ENCODE assay signal across 1 cellular context in the genomic region with DNA sequence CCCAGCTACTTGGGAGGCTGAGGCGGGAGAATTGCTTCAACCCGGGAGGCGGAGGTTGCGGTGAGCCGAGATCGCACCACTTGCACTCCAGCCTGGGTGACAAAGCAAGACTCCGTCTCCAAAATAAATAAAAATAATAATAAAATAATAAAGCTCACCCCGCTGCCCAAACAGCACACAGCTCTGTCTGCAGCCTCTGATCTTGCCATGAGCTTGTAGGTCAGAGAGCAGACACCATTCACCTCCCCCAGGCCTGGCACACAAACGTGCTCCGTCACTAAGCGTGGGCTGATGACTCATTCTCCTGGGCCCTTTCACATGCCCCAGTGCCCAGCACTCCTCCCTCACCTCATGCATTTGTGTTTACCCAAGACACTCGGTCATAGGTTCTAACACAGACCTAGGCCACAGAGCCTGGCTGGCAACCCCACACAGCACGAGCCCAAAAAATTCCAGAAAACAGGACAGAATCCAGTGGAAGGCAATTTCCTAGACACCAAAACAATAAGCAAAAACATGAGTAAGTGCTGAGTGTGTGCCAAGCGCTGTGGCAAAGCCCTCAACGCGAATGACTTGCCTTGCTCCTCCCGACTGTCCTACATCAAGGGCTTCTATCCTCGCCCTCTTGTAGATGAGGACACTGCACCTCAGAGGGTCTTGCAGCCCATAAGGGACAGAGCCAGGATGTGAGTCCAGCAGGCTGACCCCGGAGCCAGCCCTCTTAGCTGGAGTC.
TF ChIP-seq lines count a peak whose summit lies in the region.

No MANE protein-coding gene starts in this region.

TF ChIP-seq in HepG2, 621 proteins besides CTCF, POLR2A, EP300 and RAD21 (continued from another document and continues in another):
- 0 out of 2 replicates have a peak, but pooled peaks have one; percentile 34 for TF ChIP-seq GZF1 (CRISPR knock-in tag; IDR thresholded peaks at IDR 0.05)
- no peak for TF ChIP-seq ZNF10 (CRISPR knock-in tag; IDR thresholded peaks at IDR 0.05; ENCODE audit: borderline replicate concordance, low read depth)
- TF ChIP-seq RXRA (CRISPR knock-in tag; IDR thresholded peaks at IDR 0.05) = peak; percentile 97
- no peak for TF ChIP-seq ATM (IDR thresholded peaks at IDR 0.05; ENCODE audit: borderline replicate concordance)
- TF ChIP-seq TEAD2 (CRISPR knock-in tag; IDR thresholded peaks at IDR 0.05) = no peak
- TF ChIP-seq, protein P1, sequence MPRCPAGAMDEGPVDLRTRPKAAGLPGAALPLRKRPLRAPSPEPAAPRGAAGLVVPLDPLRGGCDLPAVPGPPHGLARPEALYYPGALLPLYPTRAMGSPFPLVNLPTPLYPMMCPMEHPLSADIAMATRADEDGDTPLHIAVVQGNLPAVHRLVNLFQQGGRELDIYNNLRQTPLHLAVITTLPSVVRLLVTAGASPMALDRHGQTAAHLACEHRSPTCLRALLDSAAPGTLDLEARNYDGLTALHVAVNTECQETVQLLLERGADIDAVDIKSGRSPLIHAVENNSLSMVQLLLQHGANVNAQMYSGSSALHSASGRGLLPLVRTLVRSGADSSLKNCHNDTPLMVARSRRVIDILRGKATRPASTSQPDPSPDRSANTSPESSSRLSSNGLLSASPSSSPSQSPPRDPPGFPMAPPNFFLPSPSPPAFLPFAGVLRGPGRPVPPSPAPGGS (CRISPR knock-in tag; IDR thresholded peaks at IDR 0.05) = no peak; the same call in 1 of the 2 replicates
- TF ChIP-seq, protein P2, sequence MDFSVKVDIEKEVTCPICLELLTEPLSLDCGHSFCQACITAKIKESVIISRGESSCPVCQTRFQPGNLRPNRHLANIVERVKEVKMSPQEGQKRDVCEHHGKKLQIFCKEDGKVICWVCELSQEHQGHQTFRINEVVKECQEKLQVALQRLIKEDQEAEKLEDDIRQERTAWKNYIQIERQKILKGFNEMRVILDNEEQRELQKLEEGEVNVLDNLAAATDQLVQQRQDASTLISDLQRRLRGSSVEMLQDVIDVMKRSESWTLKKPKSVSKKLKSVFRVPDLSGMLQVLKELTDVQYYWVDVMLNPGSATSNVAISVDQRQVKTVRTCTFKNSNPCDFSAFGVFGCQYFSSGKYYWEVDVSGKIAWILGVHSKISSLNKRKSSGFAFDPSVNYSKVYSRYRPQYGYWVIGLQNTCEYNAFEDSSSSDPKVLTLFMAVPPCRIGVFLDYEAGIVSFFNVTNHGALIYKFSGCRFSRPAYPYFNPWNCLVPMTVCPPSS (IDR thresholded peaks at IDR 0.05) = no peak
- peak; percentile 88 for TF ChIP-seq HDAC1 (CRISPR knock-in tag; IDR thresholded peaks at IDR 0.05)
- peak; percentile 79; the same call in 1 of the 2 replicates for TF ChIP-seq KAT8 (CRISPR knock-in tag; IDR thresholded peaks at IDR 0.05)
- TF ChIP-seq RERE (CRISPR knock-in tag; IDR thresholded peaks at IDR 0.05; ENCODE audit: low read depth) = peak; percentile 67; the same call in 1 of the 2 replicates
- TF ChIP-seq, protein P3, sequence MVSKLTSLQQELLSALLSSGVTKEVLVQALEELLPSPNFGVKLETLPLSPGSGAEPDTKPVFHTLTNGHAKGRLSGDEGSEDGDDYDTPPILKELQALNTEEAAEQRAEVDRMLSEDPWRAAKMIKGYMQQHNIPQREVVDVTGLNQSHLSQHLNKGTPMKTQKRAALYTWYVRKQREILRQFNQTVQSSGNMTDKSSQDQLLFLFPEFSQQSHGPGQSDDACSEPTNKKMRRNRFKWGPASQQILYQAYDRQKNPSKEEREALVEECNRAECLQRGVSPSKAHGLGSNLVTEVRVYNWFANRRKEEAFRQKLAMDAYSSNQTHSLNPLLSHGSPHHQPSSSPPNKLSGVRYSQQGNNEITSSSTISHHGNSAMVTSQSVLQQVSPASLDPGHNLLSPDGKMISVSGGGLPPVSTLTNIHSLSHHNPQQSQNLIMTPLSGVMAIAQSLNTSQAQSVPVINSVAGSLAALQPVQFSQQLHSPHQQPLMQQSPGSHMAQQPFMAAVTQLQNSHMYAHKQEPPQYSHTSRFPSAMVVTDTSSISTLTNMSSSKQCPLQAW (CRISPR knock-in tag; IDR thresholded peaks at IDR 0.05) = peak; percentile 92
- TF ChIP-seq HOXA9 (CRISPR knock-in tag; IDR thresholded peaks at IDR 0.05; ENCODE audit: borderline replicate concordance) = no peak
- no peak for TF ChIP-seq ZNF576 (CRISPR knock-in tag; IDR thresholded peaks at IDR 0.05)
- TF ChIP-seq, protein P4, sequence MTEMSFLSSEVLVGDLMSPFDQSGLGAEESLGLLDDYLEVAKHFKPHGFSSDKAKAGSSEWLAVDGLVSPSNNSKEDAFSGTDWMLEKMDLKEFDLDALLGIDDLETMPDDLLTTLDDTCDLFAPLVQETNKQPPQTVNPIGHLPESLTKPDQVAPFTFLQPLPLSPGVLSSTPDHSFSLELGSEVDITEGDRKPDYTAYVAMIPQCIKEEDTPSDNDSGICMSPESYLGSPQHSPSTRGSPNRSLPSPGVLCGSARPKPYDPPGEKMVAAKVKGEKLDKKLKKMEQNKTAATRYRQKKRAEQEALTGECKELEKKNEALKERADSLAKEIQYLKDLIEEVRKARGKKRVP (CRISPR knock-in tag; IDR thresholded peaks at IDR 0.05) = 0 out of 4 replicates have a peak, but pooled peaks of 1 of the 2 experiments have one; percentile 43
- TF ChIP-seq, protein P5, sequence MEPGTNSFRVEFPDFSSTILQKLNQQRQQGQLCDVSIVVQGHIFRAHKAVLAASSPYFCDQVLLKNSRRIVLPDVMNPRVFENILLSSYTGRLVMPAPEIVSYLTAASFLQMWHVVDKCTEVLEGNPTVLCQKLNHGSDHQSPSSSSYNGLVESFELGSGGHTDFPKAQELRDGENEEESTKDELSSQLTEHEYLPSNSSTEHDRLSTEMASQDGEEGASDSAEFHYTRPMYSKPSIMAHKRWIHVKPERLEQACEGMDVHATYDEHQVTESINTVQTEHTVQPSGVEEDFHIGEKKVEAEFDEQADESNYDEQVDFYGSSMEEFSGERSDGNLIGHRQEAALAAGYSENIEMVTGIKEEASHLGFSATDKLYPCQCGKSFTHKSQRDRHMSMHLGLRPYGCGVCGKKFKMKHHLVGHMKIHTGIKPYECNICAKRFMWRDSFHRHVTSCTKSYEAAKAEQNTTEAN (CRISPR knock-in tag; conservative IDR thresholded peaks at IDR 0.05) = 0 out of 2 replicates have a peak, but pooled peaks have one; percentile 53
- TF ChIP-seq SCMH1 (CRISPR knock-in tag; IDR thresholded peaks at IDR 0.05; ENCODE audit: borderline replicate concordance) = no peak
- TF ChIP-seq, protein P6, sequence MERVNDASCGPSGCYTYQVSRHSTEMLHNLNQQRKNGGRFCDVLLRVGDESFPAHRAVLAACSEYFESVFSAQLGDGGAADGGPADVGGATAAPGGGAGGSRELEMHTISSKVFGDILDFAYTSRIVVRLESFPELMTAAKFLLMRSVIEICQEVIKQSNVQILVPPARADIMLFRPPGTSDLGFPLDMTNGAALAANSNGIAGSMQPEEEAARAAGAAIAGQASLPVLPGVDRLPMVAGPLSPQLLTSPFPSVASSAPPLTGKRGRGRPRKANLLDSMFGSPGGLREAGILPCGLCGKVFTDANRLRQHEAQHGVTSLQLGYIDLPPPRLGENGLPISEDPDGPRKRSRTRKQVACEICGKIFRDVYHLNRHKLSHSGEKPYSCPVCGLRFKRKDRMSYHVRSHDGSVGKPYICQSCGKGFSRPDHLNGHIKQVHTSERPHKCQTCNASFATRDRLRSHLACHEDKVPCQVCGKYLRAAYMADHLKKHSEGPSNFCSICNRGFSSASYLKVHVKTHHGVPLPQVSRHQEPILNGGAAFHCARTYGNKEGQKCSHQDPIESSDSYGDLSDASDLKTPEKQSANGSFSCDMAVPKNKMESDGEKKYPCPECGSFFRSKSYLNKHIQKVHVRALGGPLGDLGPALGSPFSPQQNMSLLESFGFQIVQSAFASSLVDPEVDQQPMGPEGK (CRISPR knock-in tag; IDR thresholded peaks at IDR 0.05) = peak; percentile 77
- TF ChIP-seq AHR (CRISPR knock-in tag; IDR thresholded peaks at IDR 0.05) = no peak; the same call in none of the 2 replicates
- TF ChIP-seq, protein P7, sequence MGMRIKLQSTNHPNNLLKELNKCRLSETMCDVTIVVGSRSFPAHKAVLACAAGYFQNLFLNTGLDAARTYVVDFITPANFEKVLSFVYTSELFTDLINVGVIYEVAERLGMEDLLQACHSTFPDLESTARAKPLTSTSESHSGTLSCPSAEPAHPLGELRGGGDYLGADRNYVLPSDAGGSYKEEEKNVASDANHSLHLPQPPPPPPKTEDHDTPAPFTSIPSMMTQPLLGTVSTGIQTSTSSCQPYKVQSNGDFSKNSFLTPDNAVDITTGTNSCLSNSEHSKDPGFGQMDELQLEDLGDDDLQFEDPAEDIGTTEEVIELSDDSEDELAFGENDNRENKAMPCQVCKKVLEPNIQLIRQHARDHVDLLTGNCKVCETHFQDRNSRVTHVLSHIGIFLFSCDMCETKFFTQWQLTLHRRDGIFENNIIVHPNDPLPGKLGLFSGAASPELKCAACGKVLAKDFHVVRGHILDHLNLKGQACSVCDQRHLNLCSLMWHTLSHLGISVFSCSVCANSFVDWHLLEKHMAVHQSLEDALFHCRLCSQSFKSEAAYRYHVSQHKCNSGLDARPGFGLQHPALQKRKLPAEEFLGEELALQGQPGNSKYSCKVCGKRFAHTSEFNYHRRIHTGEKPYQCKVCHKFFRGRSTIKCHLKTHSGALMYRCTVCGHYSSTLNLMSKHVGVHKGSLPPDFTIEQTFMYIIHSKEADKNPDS (CRISPR knock-in tag; IDR thresholded peaks at IDR 0.05) = no peak
- TF ChIP-seq ZNF766 (CRISPR knock-in tag; IDR thresholded peaks at IDR 0.05; ENCODE audit: borderline replicate concordance) = no peak
- TF ChIP-seq, protein P8, sequence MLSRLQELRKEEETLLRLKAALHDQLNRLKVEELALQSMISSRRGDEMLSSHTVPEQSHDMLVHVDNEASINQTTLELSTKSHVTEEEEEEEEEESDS (CRISPR knock-in tag; IDR thresholded peaks at IDR 0.05; ENCODE audit: borderline replicate concordance) = no peak
- TF ChIP-seq MBNL3 (CRISPR knock-in tag; conservative IDR thresholded peaks at IDR 0.05) = no peak
- TF ChIP-seq TRIM24 (CRISPR knock-in tag; IDR thresholded peaks at IDR 0.05) = no peak
- no peak for TF ChIP-seq ZBTB49 (CRISPR knock-in tag; IDR thresholded peaks at IDR 0.05; ENCODE audit: borderline replicate concordance)
- peak; percentile 98 for TF ChIP-seq HNRNPL (IDR thresholded peaks at IDR 0.05; ENCODE audit: low read depth, low read length)
- no peak for TF ChIP-seq ZNF724P (CRISPR knock-in tag; IDR thresholded peaks at IDR 0.05; ENCODE audit: borderline replicate concordance)
- no peak for TF ChIP-seq REXO4 (CRISPR knock-in tag; IDR thresholded peaks at IDR 0.05; ENCODE audit: borderline replicate concordance)
